1 cellular context compared by ENCODE assay signal in the genomic region with DNA sequence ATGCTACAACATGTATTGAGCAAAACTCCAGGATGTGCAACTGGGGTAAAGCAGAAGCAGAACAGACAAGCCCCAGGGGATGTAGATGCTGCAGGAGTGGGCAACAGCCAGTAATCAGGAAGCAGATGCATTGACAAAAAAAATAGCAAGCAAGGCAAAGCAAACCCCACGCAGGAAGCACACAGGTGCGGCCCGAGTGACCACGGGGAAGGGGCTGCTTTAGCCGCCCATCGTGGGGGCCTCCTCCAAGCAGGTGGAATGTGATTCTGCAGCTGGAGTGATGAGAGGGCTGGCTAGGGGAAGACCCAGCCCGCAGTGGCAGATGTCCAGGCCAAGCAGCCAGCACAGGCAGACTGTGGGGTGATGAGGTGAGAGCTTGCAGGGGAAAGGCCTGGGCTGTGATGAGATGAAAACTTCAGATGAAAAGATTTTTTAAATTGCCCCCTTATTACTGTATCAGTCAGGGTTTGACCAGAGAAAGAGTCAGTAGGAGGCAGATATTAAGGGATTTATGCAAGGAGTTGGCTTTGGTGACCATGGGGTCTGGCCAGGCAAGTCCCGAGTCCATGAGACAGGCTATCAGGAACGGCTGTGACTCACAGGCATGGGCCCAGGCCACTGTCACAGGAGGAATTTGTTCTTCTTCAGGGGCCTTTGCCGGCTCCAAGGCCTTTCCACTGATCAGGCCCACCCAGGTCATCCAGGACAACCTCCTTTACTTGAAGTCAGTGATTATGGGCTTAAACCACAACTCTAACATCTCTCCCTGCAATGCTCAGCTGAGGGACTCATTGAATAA.
TF ChIP-seq lines count a peak whose summit lies in the region.

No MANE protein-coding gene starts in this region.

TF ChIP-seq in K562, 482 proteins besides CTCF, POLR2A, EP300 and RAD21 (continued from another document):
- TF ChIP-seq ELK1 (CRISPR knock-in tag; IDR thresholded peaks at IDR 0.05) (no peak), RB1 (IDR thresholded peaks at IDR 0.05; ENCODE audit: low read depth) (no peak)
